Comparison of ENCODE assay signal across 12 cellular contexts in the genomic region with DNA sequence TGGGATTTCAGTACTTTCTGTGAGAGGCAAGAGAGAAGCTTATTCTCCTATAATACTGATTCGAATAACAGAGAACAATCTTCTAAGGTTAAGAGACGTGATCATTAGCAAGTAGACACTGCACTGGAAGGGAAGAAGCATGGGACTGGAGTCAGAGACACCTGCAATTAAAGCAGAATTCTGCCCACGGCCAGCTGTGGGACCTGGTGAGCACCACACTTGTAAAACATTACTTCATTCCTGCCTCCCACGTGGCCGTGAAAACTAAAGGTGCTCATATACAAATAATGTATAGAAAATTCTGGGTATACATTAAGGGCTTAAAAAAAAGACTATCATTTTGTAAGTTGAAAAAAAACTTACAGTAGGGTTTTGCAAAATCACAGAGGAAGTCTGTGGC. TPM values are rescaled to one million over a fixed set of nuclear protein-coding genes. Genes with fewer than 3 reads are reported as not detected.
A peak's percentile ranks its signal among the peaks of the same experiment; 100 is the strongest.
DNase-seq lines count a peak whose midpoint lies in the region; ATAC-seq and TF ChIP-seq lines count a peak whose summit lies in the region.
"Had no signal": no experiment of that assay in that cellular context is flagged by ENCODE, and none has a peak within 500 bp of the region (broad histone marks: within the 10 kb centered on the region; RNA-seq: fewer than 3 reads in every experiment).

No MANE protein-coding gene starts in this region.

- no peak for TF ChIP-seq POLR2A in NB4 (IDR thresholded peaks at IDR 0.05; ENCODE audit: extremely low read depth, insufficient read length)

- H3K27me3 ChIP-seq in osteoblast (ENCODE audit: insufficient read depth, low read length) (no peaks in the 10 kb centered on the region), Caco-2 (replicated peaks; ENCODE audit: control insufficient read depth, insufficient read depth, low read length) (no peaks in the 10 kb centered on the region)
- H3K27me3 ChIP-seq: foreskin keratinocyte, SJSA1 had no signal

- no peak for DNase-seq in T-helper 2 cell treated with Interferon-gamma antibody and Interleukin-4, amounts not matched to agents 5 μg/mL and 100 μg/mL, for 36 hours (ENCODE audit: low spot score)
- DNase-seq in T-helper 2 cell = no peak
- DNase-seq in NB4 (ENCODE audit: low read depth) = no peak
- DNase-seq in central memory CD8-positive, alpha-beta T cell (ENCODE audit: low spot score in 2 of 2) = no peak
- DNase-seq in osteoblast (ENCODE audit: insufficient read length, low spot score, missing footprints) = no peak
- no peak for DNase-seq in cerebellum (ENCODE audit: low spot score)
- DNase-seq in Caco-2 = no peak
- DNase-seq: caudate nucleus, foreskin keratinocyte, NCI-H446 treated with DMSO at 0.1 percent for 48 hours had no signal

- intact Hi-C loops in Caco-2 (cut with micrococcal nuclease; ENCODE audit: unreplicated experiment) = loop anchor here (2.0 kb wide), 1 partner anchor 353 kb away; no protein-coding TSS in a partner anchor

- no TSS peak for BruUV-seq in Caco-2 (replicated peaks; lab: Mats Ljungman, UMichigan)

- H3K9me3 Mint-ChIP-seq in T-helper 2 cell treated with Interferon-gamma antibody and Interleukin-4, amounts not matched to agents 5 μg/mL and 100 μg/mL, for 36 hours = no peaks in the 10 kb centered on the region
- no peaks in the 10 kb centered on the region for H3K9me3 Mint-ChIP-seq in central memory CD8-positive, alpha-beta T cell
- no peaks in the 10 kb centered on the region for H3K9me3 Mint-ChIP-seq in Caco-2 (ENCODE audit: unreplicated experiment)

- H3K36me3 ChIP-seq in osteoblast (ENCODE audit: insufficient read depth, low read length) (peaks cover 40% of the 10 kb centered on the region), Caco-2 (ENCODE audit: control insufficient read depth, insufficient read depth, low read length) (no peaks in the 10 kb centered on the region; the same call in 1 of the 2 replicates)

- no peak overlapping the region for H2AFZ ChIP-seq in osteoblast (ENCODE audit: low read length)

- H3K4me3 Mint-ChIP-seq in T-helper 2 cell treated with Interferon-gamma antibody and Interleukin-4, amounts not matched to agents 5 μg/mL and 100 μg/mL, for 36 hours = peak overlapping the region; percentile 90
- peak overlapping the region; percentile 77 for H3K4me3 Mint-ChIP-seq in central memory CD8-positive, alpha-beta T cell
- no peak overlapping the region for H3K4me3 Mint-ChIP-seq in Caco-2 (ENCODE audit: unreplicated experiment)

- no peak for TF ChIP-seq CTCF in NB4 (IDR thresholded peaks at IDR 0.05; ENCODE audit: low read depth, low read length)
- TF ChIP-seq CTCF in osteoblast (IDR thresholded peaks at IDR 0.05; ENCODE audit: extremely low read depth, low read depth, low read length) = no peak
- TF ChIP-seq CTCF in Caco-2 (IDR thresholded peaks at IDR 0.05; ENCODE audit: insufficient read depth in 1 of 2, low read depth in 1 of 2, low read length in 1 of 2, severe bottlenecking in 1 of 2, unreplicated experiment in 1 of 2) = no peak

- H3K79me2 ChIP-seq in osteoblast (ENCODE audit: insufficient read depth, low read length) = peaks cover 58% of the 10 kb centered on the region

- CTCF ChIA-PET in Caco-2 (lab: Charles Lee) = no interaction called here

- POLR2A ChIA-PET in Caco-2 (lab: Charles Lee) = no interaction called here

- H3K27ac ChIP-seq in osteoblast (ENCODE audit: low read depth, low read length) = peak overlapping the region; percentile 97
- H3K27ac ChIP-seq: foreskin keratinocyte, SJSA1 had no signal

- H3K4me1 ChIP-seq in osteoblast (ENCODE audit: insufficient read depth, low read length) (peaks cover 21% of the 10 kb centered on the region), Caco-2 (peaks cover 9% of the 10 kb centered on the region)

- H3K9me3 ChIP-seq in osteoblast (ENCODE audit: low read depth, low read length) (no peaks in the 10 kb centered on the region), Caco-2 (no peaks in the 10 kb centered on the region)
- H3K9me3 ChIP-seq: SJSA1 had no signal

- H3K27me3 Mint-ChIP-seq in T-helper 2 cell treated with Interferon-gamma antibody and Interleukin-4, amounts not matched to agents 5 μg/mL and 100 μg/mL, for 36 hours (ENCODE audit: low read depth) = no peaks in the 10 kb centered on the region
- H3K27me3 Mint-ChIP-seq in central memory CD8-positive, alpha-beta T cell = no peaks in the 10 kb centered on the region
- H3K27me3 Mint-ChIP-seq in Caco-2 (ENCODE audit: insufficient read depth, unreplicated experiment) = no peaks in the 10 kb centered on the region

- no peak for ATAC-seq in central memory CD8-positive, alpha-beta T cell (replicated peaks; ENCODE audit: extremely low read depth, poor library complexity, severe bottlenecking)
- no peak for ATAC-seq in GM19452 (IDR thresholded peaks at IDR 0.05; ENCODE audit: unreplicated experiment)
- ATAC-seq: foreskin keratinocyte had no signal

- H4K20me1 ChIP-seq in osteoblast (ENCODE audit: insufficient read depth, low read length) = peaks cover 25% of the 10 kb centered on the region

- H3K27ac Mint-ChIP-seq in T-helper 2 cell treated with Interferon-gamma antibody and Interleukin-4, amounts not matched to agents 5 μg/mL and 100 μg/mL, for 36 hours = no peak overlapping the region
- H3K27ac Mint-ChIP-seq in central memory CD8-positive, alpha-beta T cell (ENCODE audit: low read depth) = peak overlapping the region; percentile 29
- no peak overlapping the region for H3K27ac Mint-ChIP-seq in Caco-2 (ENCODE audit: unreplicated experiment)

- H3K4me1 Mint-ChIP-seq in T-helper 2 cell treated with Interferon-gamma antibody and Interleukin-4, amounts not matched to agents 5 μg/mL and 100 μg/mL, for 36 hours (ENCODE audit: low read depth) = peaks cover 33% of the 10 kb centered on the region
- H3K4me1 Mint-ChIP-seq in central memory CD8-positive, alpha-beta T cell = peaks cover 21% of the 10 kb centered on the region
- H3K4me1 Mint-ChIP-seq in Caco-2 (ENCODE audit: low read depth, unreplicated experiment) = peaks cover 4% of the 10 kb centered on the region

- H3K4me2 ChIP-seq in osteoblast (ENCODE audit: insufficient read depth, low read length) = peak overlapping the region; percentile 86

- peaks cover 37% of the 10 kb centered on the region for H3K36me3 Mint-ChIP-seq in T-helper 2 cell treated with Interferon-gamma antibody and Interleukin-4, amounts not matched to agents 5 μg/mL and 100 μg/mL, for 36 hours (ENCODE audit: low read depth)
- H3K36me3 Mint-ChIP-seq in central memory CD8-positive, alpha-beta T cell (ENCODE audit: insufficient read depth) = peaks cover 57% of the 10 kb centered on the region
- H3K36me3 Mint-ChIP-seq in Caco-2 (ENCODE audit: insufficient read depth, unreplicated experiment) = peaks cover 17% of the 10 kb centered on the region

- H3K4me3 ChIP-seq in NB4 (ENCODE audit: low read depth, low read length) (peak overlapping the region; percentile 87), osteoblast (ENCODE audit: insufficient read depth, low read length) (no peak overlapping the region), Caco-2 (ENCODE audit: low read depth, low read length) (no peak overlapping the region)
- H3K4me3 ChIP-seq: SJSA1 had no signal

RNA-seq across cellular contexts. Expression of gene TM2D3, which starts 2.0 kb away (rescaled TPM):
- total RNA-seq in osteoblast (31.8 and 32.6 TPM in 2 replicates), cerebellum (78.8 TPM), Caco-2 (2022) (34.7 and 39.2 TPM in 2 replicates)
